16 cellular contexts compared by ENCODE assay signal in the genomic region with DNA sequence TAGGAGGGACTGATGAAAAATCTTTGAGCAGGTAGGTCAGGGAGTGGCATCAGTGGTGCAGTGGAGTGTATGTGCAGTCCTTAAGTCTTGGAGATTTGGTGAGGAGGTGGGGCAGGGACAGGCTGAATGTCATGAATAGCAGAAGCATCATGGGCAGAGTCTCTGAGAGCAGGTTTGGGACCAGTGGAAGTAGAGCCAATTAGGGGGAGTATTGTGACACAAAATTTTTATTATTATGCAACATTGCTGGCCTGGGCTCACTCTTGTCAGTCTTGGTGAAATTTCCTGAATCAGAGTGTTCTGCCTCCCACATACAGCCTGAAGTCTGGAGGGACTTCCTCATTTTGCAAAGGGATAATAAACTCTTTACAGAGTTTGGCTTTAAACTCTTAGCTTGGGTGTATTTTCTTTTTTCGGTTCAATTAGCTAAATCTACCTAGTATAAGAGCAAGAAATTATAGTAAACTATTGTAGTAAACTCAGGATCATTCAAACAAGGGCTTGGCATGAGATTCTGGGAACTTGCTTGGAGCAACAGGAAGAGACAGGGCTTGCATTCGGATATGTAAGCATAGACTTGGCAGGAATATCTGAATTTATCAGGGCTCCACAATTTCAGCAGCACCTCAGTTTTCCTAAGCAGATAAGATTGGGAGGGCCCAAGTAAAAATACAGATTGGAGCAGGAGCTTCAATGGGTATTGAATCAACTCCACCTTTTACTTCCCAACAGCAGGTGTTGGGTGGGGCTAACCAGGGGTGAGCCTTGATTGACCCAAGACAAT.
DNase-seq lines count a peak whose midpoint lies in the region; ATAC-seq and TF ChIP-seq lines count a peak whose summit lies in the region.
"Had no signal": no experiment of that assay in that cellular context is flagged by ENCODE, and none has a peak within 500 bp of the region (broad histone marks: within the 10 kb centered on the region; RNA-seq: fewer than 3 reads in every experiment).

No MANE protein-coding gene starts in this region.

- no peaks in the 10 kb centered on the region for H3K9me3 Mint-ChIP-seq in T-cell
- H3K9me3 Mint-ChIP-seq: activated naive CD8-positive, alpha-beta T cell treated with anti-CD3 and anti-CD28 coated beads, Interleukin-2, amount 50 U/mL, for 24 hours; activated T-cell treated with anti-CD3 and anti-CD28 coated beads, Interleukin-2, amount 50 U/mL, for 72 hours had no signal

- no peak for TF ChIP-seq CTCF in right atrium auricular region (IDR thresholded peaks at IDR 0.05)

- no peaks in the 10 kb centered on the region for H3K4me1 ChIP-seq in right atrium auricular region
- H3K4me1 ChIP-seq in adipocyte (ENCODE audit: control insufficient read depth, insufficient read depth, low read length) = peaks cover 7% of the 10 kb centered on the region
- H3K4me1 ChIP-seq in aorta (ENCODE audit: control insufficient read depth in 1 of 2, insufficient read depth in 2 of 2, low read length in 2 of 2) = no peaks in the 10 kb centered on the region
- H3K4me1 ChIP-seq: A549 had no signal

- no peak overlapping the region for H3K4me3 ChIP-seq in right atrium auricular region
- peak overlapping the region; percentile 49 for H3K4me3 ChIP-seq in adipocyte (ENCODE audit: low read length)
- H3K4me3 ChIP-seq in aorta (ENCODE audit: low read length in 2 of 2) = no peak overlapping the region
- H3K4me3 ChIP-seq: A549 had no signal

- ATAC-seq in Right ventricle myocardium superior (ENCODE audit: poor library complexity) (peak; percentile 76), left lobe of liver (peak; percentile 38), aorta (ENCODE audit: low FRiP score) (peak; percentile 60), T-cell (replicated peaks in 1 of 4) (no peak)
- ATAC-seq: A549; activated naive CD8-positive, alpha-beta T cell treated with anti-CD3 and anti-CD28 coated beads, Interleukin-2, amount 50 U/mL, for 24 hours; activated T-cell treated with anti-CD3 and anti-CD28 coated beads, Interleukin-2, amount 50 U/mL, for 72 hours; naive thymus-derived CD8-positive, alpha-beta T cell had no signal

- H3K27me3 ChIP-seq in right atrium auricular region = no peaks in the 10 kb centered on the region
- H3K27me3 ChIP-seq in adipocyte (replicated peaks; ENCODE audit: control insufficient read depth, insufficient read depth, low read length) = no peaks in the 10 kb centered on the region
- H3K27me3 ChIP-seq in aorta (ENCODE audit: control insufficient read depth in 1 of 2, insufficient read depth in 2 of 2, low read length in 1 of 2) = no peaks in the 10 kb centered on the region

- H3K27me3 Mint-ChIP-seq in T-cell = peaks cover 3 to 4% of the 10 kb centered on the region in 2 donors

- WGBS in aorta, 2 donors = 12% methylated on average over 2 of the region's 2 CpGs

- POLR2A ChIA-PET in T-cell (lab: Charles Lee) = interaction anchor here in 1 of 2 donors (0.7 kb wide), 1 partner anchor 10 kb away, joined by 3 read pairs; no protein-coding TSS in a partner anchor

- H3K36me3 ChIP-seq in right atrium auricular region (no peaks in the 10 kb centered on the region), adipocyte (ENCODE audit: control insufficient read depth, insufficient read depth, low read length, severe bottlenecking) (no peaks in the 10 kb centered on the region), aorta (ENCODE audit: control insufficient read depth in 1 of 2, insufficient read depth in 2 of 2, low read length in 1 of 2) (no peaks in the 10 kb centered on the region)

- intact Hi-C loops in Right ventricle myocardium superior (cut with DNase I) = no loop called here
- intact Hi-C loops in aorta (cut with DNase I) = no loop called here

- H3K4me3 Mint-ChIP-seq in T-cell = no peak overlapping the region
- H3K4me3 Mint-ChIP-seq: activated naive CD8-positive, alpha-beta T cell treated with anti-CD3 and anti-CD28 coated beads, Interleukin-2, amount 50 U/mL, for 24 hours; activated T-cell treated with anti-CD3 and anti-CD28 coated beads, Interleukin-2, amount 50 U/mL, for 72 hours; naive thymus-derived CD8-positive, alpha-beta T cell had no signal

- H3K4me1 Mint-ChIP-seq in T-cell = no peaks in the 10 kb centered on the region
- H3K4me1 Mint-ChIP-seq: activated naive CD8-positive, alpha-beta T cell treated with anti-CD3 and anti-CD28 coated beads, Interleukin-2, amount 50 U/mL, for 24 hours; naive thymus-derived CD8-positive, alpha-beta T cell had no signal

- H3K27ac Mint-ChIP-seq in T-cell = no peak overlapping the region
- H3K27ac Mint-ChIP-seq: activated naive CD8-positive, alpha-beta T cell treated with anti-CD3 and anti-CD28 coated beads, Interleukin-2, amount 50 U/mL, for 24 hours; activated T-cell treated with anti-CD3 and anti-CD28 coated beads, Interleukin-2, amount 50 U/mL, for 72 hours; naive thymus-derived CD8-positive, alpha-beta T cell had no signal

- H3K9ac ChIP-seq in adipocyte (ENCODE audit: low read length) = no peak overlapping the region

- CTCF ChIA-PET in T-cell (lab: Charles Lee) = no interaction called here

- DNase-seq in Right ventricle myocardium superior (no peak), right atrium auricular region (ENCODE audit: low spot score) (no peak), adipocyte (ENCODE audit: low read depth) (peak; percentile 31), left lobe of liver (ENCODE audit: low spot score) (no peak), aorta (no peak), glomerular visceral epithelial cell (ENCODE audit: extremely low spot score) (no peak), T-cell (no peak), GM03348 (ENCODE audit: low spot score) (no peak)
- DNase-seq: activated naive CD8-positive, alpha-beta T cell treated with anti-CD3 and anti-CD28 coated beads, Interleukin-2, amount 50 U/mL, for 24 hours; activated T-cell treated with anti-CD3 and anti-CD28 coated beads, Interleukin-2, amount 50 U/mL, for 72 hours; Karpas-422; naive thymus-derived CD8-positive, alpha-beta T cell; NCI-H187; NCI-H524 treated with DMSO at 0.1 percent for 48 hours; T-helper 9 cell had no signal

- no peaks in the 10 kb centered on the region for H3K36me3 Mint-ChIP-seq in T-cell

- no peaks in the 10 kb centered on the region for H3K9me3 ChIP-seq in right atrium auricular region
- H3K9me3 ChIP-seq in adipocyte (ENCODE audit: control insufficient read depth, low read length) = no peaks in the 10 kb centered on the region
- H3K9me3 ChIP-seq in aorta (ENCODE audit: control insufficient read depth, low read length) = peaks cover 3% of the 10 kb centered on the region

- H3K27ac ChIP-seq in right atrium auricular region (no peak overlapping the region), aorta (ENCODE audit: low read depth in 1 of 2, low read length in 2 of 2) (no peak overlapping the region)
- H3K27ac ChIP-seq: A549 had no signal

Comparison
In these comparisons a context has a peak if more than half of its experiments do, and no peak if none do; other contexts are left out.
1. ATAC-seq: peak in Right ventricle myocardium superior (single experiment), left lobe of liver (single experiment) and aorta (single experiment); none in T-cell (0 of 4).